20 cellular contexts compared by ENCODE assay signal in genomic region chr7:137628211-137628610, GRCh38.
A peak's percentile ranks its signal among the peaks of the same experiment; 100 is the strongest.
DNase-seq lines count a peak whose midpoint lies in the region; ATAC-seq and TF ChIP-seq lines count a peak whose summit lies in the region.
"Had no signal": no experiment of that assay in that cellular context is flagged by ENCODE, and none has a peak within 500 bp of the region (broad histone marks: within the 10 kb centered on the region; RNA-seq: fewer than 3 reads in every experiment).

No MANE protein-coding gene starts in this region.

- peaks cover 4% of the 10 kb centered on the region for H3K4me1 Mint-ChIP-seq in osteocyte (ENCODE audit: unreplicated experiment)
- H3K4me1 Mint-ChIP-seq in activated CD8-positive, alpha-beta T cell treated with anti-CD3 and anti-CD28 coated beads, Interleukin-2, amount 10 ng/mL, durations not matched to agents 7 days and 5 days (ENCODE audit: low read depth): no peaks in the 10 kb centered on the region
- H3K4me1 Mint-ChIP-seq: GM23338; IgD-negative memory B cell; stimulated activated effector memory CD8-positive, alpha-beta T cell treated with anti-CD3 and anti-CD28 coated beads, Interleukin-12 subunit alpha, Interleukin-12 subunit beta, amount 100 ng/mL, for 72 hours had no signal

- H3K4me3 Mint-ChIP-seq in osteocyte (ENCODE audit: unreplicated experiment): no peak overlapping the region
- H3K4me3 Mint-ChIP-seq in activated CD8-positive, alpha-beta T cell treated with anti-CD3 and anti-CD28 coated beads, Interleukin-2, amount 10 ng/mL, durations not matched to agents 7 days and 5 days: no peak overlapping the region
- H3K4me3 Mint-ChIP-seq: CD4-positive, alpha-beta memory T cell; GM23338; IgD-negative memory B cell; memory B cell; naive thymus-derived CD4-positive, alpha-beta T cell; stimulated activated effector memory CD8-positive, alpha-beta T cell treated with anti-CD3 and anti-CD28 coated beads, Interleukin-12 subunit alpha, Interleukin-12 subunit beta, amount 100 ng/mL, for 72 hours had no signal

- CTCF ChIA-PET in activated CD8-positive, alpha-beta T cell treated with anti-CD3 and anti-CD28 coated beads, Interleukin-2, amount 10 ng/mL, durations not matched to agents 7 days and 5 days (lab: Charles Lee): no interaction called here

- ATAC-seq in activated CD8-positive, alpha-beta T cell treated with anti-CD3 and anti-CD28 coated beads, Interleukin-2, amount 10 ng/mL, durations not matched to agents 7 days and 5 days: no peak
- ATAC-seq in GM18498 (IDR thresholded peaks at IDR 0.05; ENCODE audit: unreplicated experiment): no peak
- ATAC-seq: GM23338; naive thymus-derived CD4-positive, alpha-beta T cell; stimulated activated effector memory CD8-positive, alpha-beta T cell treated with anti-CD3 and anti-CD28 coated beads, Interleukin-12 subunit alpha, Interleukin-12 subunit beta, amount 100 ng/mL, for 72 hours had no signal

- no peak overlapping the region for H3K27ac Mint-ChIP-seq in osteocyte (ENCODE audit: unreplicated experiment)
- H3K27ac Mint-ChIP-seq in activated CD8-positive, alpha-beta T cell treated with anti-CD3 and anti-CD28 coated beads, Interleukin-2, amount 10 ng/mL, durations not matched to agents 7 days and 5 days: no peak overlapping the region
- H3K27ac Mint-ChIP-seq: CD4-positive, alpha-beta memory T cell; GM23338; IgD-negative memory B cell; memory B cell; naive thymus-derived CD4-positive, alpha-beta T cell; progenitor cell of endocrine pancreas; stimulated activated effector memory CD8-positive, alpha-beta T cell treated with anti-CD3 and anti-CD28 coated beads, Interleukin-12 subunit alpha, Interleukin-12 subunit beta, amount 100 ng/mL, for 72 hours had no signal

- no peaks in the 10 kb centered on the region for H3K27me3 ChIP-seq in BE2C
- H3K27me3 ChIP-seq: MG63 had no signal

- POLR2A ChIA-PET in activated CD8-positive, alpha-beta T cell treated with anti-CD3 and anti-CD28 coated beads, Interleukin-2, amount 10 ng/mL, durations not matched to agents 7 days and 5 days (lab: Charles Lee): no interaction called here

- H3K4me1 ChIP-seq in BE2C: peaks cover 9% of the 10 kb centered on the region

- H3K4me3 ChIP-seq in BE2C (ENCODE audit: low read depth, low read length): no peak overlapping the region
- H3K4me3 ChIP-seq: GM23338, MG63 had no signal

- no peaks in the 10 kb centered on the region for H3K9me3 ChIP-seq in BE2C
- H3K9me3 ChIP-seq: MG63 had no signal

- no peak for TF ChIP-seq CTCF in BE2C (IDR thresholded peaks at IDR 0.05; ENCODE audit: low read depth, low read length)
- no peak for TF ChIP-seq CTCF in osteocyte (IDR thresholded peaks at IDR 0.05)

- H3K36me3 ChIP-seq in BE2C: no peaks in the 10 kb centered on the region
- H3K36me3 ChIP-seq: MG63 had no signal

- H3K27me3 Mint-ChIP-seq in osteocyte (ENCODE audit: unreplicated experiment): no peaks in the 10 kb centered on the region
- peaks cover 2% of the 10 kb centered on the region for H3K27me3 Mint-ChIP-seq in activated CD8-positive, alpha-beta T cell treated with anti-CD3 and anti-CD28 coated beads, Interleukin-2, amount 10 ng/mL, durations not matched to agents 7 days and 5 days (ENCODE audit: low read depth)
- H3K27me3 Mint-ChIP-seq: progenitor cell of endocrine pancreas had no signal

- no peaks in the 10 kb centered on the region for H3K9me3 Mint-ChIP-seq in osteocyte (ENCODE audit: unreplicated experiment)
- no peaks in the 10 kb centered on the region for H3K9me3 Mint-ChIP-seq in activated CD8-positive, alpha-beta T cell treated with anti-CD3 and anti-CD28 coated beads, Interleukin-2, amount 10 ng/mL, durations not matched to agents 7 days and 5 days (ENCODE audit: insufficient read depth)
- H3K9me3 Mint-ChIP-seq: memory B cell; stimulated activated effector memory CD8-positive, alpha-beta T cell treated with anti-CD3 and anti-CD28 coated beads, Interleukin-12 subunit alpha, Interleukin-12 subunit beta, amount 100 ng/mL, for 72 hours had no signal

- no peaks in the 10 kb centered on the region for H3K36me3 Mint-ChIP-seq in osteocyte (ENCODE audit: unreplicated experiment)
- no peaks in the 10 kb centered on the region for H3K36me3 Mint-ChIP-seq in activated CD8-positive, alpha-beta T cell treated with anti-CD3 and anti-CD28 coated beads, Interleukin-2, amount 10 ng/mL, durations not matched to agents 7 days and 5 days (ENCODE audit: low read depth)
- H3K36me3 Mint-ChIP-seq: CD4-positive, alpha-beta memory T cell; IgD-negative memory B cell; memory B cell; naive thymus-derived CD4-positive, alpha-beta T cell; stimulated activated effector memory CD8-positive, alpha-beta T cell treated with anti-CD3 and anti-CD28 coated beads, Interleukin-12 subunit alpha, Interleukin-12 subunit beta, amount 100 ng/mL, for 72 hours had no signal

- DNase-seq in BE2C (peak; percentile 81), NCI-H1092 (lab: John Stamatoyannopoulos, UW) (peak; percentile 37), anterior cingulate cortex (lab: John Stamatoyannopoulos, UW) (peak in 42 of 58 donors; percentile 2 to 79 (median 36)), medulla oblongata (ENCODE audit: extremely low spot score) (peak; percentile 84), osteocyte (ENCODE audit: extremely low spot score, unreplicated experiment) (no peak)
- no peak for DNase-seq in activated CD8-positive, alpha-beta T cell treated with anti-CD3 and anti-CD28 coated beads, Interleukin-2, amount 10 ng/mL, durations not matched to agents 7 days and 5 days
- DNase-seq: activated CD4-positive, alpha-beta T cell treated with anti-CD3 and anti-CD28 coated beads, Interleukin-2, amount 50 U/mL, for 4 hours; activated gamma-delta T cell; CD4-positive, alpha-beta memory T cell; DMS53; MG63; naive thymus-derived CD4-positive, alpha-beta T cell; NCI-H510A; SW 1271 had no signal

Comparison
In these comparisons a context has a peak if more than half of its experiments do, and no peak if none do; other contexts are left out.
1. DNase-seq: peak in BE2C (single experiment), NCI-H1092 (single experiment), anterior cingulate cortex (42 of 58) and medulla oblongata (single experiment); none in osteocyte (single experiment) and activated CD8-positive, alpha-beta T cell treated with anti-CD3 and anti-CD28 coated beads, Interleukin-2, amount 10 ng/mL, durations not matched to agents 7 days and 5 days (single experiment).